In the genomic region with DNA sequence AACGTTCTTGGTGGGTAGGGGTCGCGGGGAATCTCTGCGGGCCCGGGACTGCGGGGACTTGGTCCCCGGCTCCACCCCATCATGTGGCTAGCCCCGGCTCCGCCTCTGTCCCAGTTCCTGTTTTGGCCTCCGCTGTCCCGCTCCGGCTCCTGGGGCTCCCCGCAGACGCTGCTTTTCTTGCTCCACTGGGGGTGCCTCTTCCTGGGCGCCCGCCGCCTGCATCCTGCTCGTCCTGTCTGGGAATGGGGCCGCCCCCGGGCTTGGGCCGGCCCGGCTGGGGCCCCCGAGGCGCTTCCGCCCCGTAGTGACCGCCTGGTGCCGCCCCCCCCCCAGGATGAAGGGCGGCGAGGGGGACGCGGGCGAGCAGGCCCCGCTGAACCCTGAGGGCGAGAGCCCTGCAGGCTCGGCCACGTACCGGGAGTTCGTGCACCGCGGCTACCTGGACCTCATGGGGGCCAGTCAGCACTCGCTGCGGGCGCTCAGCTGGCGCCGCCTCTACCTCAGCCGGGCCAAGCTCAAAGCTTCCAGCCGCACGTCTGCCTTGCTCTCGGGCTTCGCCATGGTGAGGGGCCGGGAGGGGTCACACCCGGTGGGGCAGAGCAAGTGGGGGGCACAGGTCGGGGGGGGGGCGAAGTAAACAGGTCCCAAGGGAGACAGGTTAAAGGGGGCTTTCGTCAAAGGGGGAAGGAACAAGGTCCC, we compare ENCODE assay signal across 8 cellular contexts. TPM values are rescaled to one million over a fixed set of nuclear protein-coding genes. Genes with fewer than 3 reads are reported as not detected.
A peak's percentile ranks its signal among the peaks of the same experiment; 100 is the strongest.
DNase-seq lines count a peak whose midpoint lies in the region; ATAC-seq, FAIRE-seq and TF ChIP-seq lines count a peak whose summit lies in the region.

A gene (plus strand): TSS at position 113 of the 699 bp plus-strand sequence. CDS start 222 bp downstream, at position 335.

- H3K27ac ChIP-seq in C4-2B (peak within 1 kb of the TSS; percentile 74), heart right ventricle (peak within 1 kb of the TSS; percentile 86 to 98 (median 95)), pancreas (peak within 1 kb of the TSS; percentile 61 to 91 (median 84))

- H3K9me3 ChIP-seq in heart right ventricle (no peaks in the 10 kb centered on the region), pancreas (no peaks in the 10 kb centered on the region)

- ATAC-seq in GM19023 (IDR thresholded peaks at IDR 0.05; ENCODE audit: unreplicated experiment), result peak; percentile 59
- peak; percentile 46 for ATAC-seq in HG03139 (IDR thresholded peaks at IDR 0.05; ENCODE audit: unreplicated experiment)
- ATAC-seq in heart right ventricle, result peak; percentile 61 to 84 (median 76)
- ATAC-seq in pancreas, result peak; percentile 72 to 76 (median 74)

- H3K36me3 ChIP-seq in heart right ventricle (peaks cover 0 to 32% (median 0%) of the 10 kb centered on the region in 9 donors), pancreas (no peaks in the 10 kb centered on the region)

- H3K27me3 ChIP-seq in heart right ventricle, result no peaks in the 10 kb centered on the region
- no peaks in the 10 kb centered on the region for H3K27me3 ChIP-seq in pancreas

- WGBS in heart right ventricle, 2 donors, result 0% methylated on average over 48 to 55 of the region's 56 CpGs
- 0% methylated on average over 31 to 55 of the region's 56 CpGs for WGBS in pancreas, 2 donors

- H3K4me1 ChIP-seq in heart right ventricle (peaks cover 6 to 50% (median 38%) of the 10 kb centered on the region in 9 donors), pancreas (peaks cover 0 to 7% (median 0%) of the 10 kb centered on the region in 3 donors)

- DNase-seq in RPMI7951 (ENCODE audit: low read depth) (peak; percentile 67), amniotic epithelial cell (ENCODE audit: low read depth) (peak; percentile 56), heart right ventricle (peak; percentile 81 to 82), pancreas (peak; percentile 61 to 91 (median 74)), NCI-H187 treated with DMSO at 0.1 percent for 48 hours (lab: John Stamatoyannopoulos, UW) (no peak)

- H3K4me3 ChIP-seq in heart right ventricle (peak within 1 kb of the TSS; percentile 65 to 100 (median 99)), pancreas (peak within 1 kb of the TSS; percentile 83 to 95 (median 91))

- TF ChIP-seq CTCF in C4-2B (conservative IDR thresholded peaks at IDR 0.05), result no peak
- no peak for TF ChIP-seq CTCF in heart right ventricle (IDR thresholded peaks at IDR 0.05)
- no peak for TF ChIP-seq CTCF in pancreas (IDR thresholded peaks at IDR 0.05)

- FAIRE-seq in pancreas (lab: Jason Lieb, UNC), result no peak

- intact Hi-C loops in heart right ventricle (cut with DNase I), result no loop called here
- intact Hi-C loops in pancreas (cut with DNase I), result no loop called here

RNA-seq across cellular contexts. Expression of the gene that starts here (rescaled TPM):
- total RNA-seq in RPMI7951 (2014; rRNA removed; shearing (Covaris generic)), result 28.5 and 41.6 TPM in 2 replicates
- total RNA-seq in heart right ventricle (10 to 100 TPM in 8 of 10 donors, 1 to 10 TPM in 2; 7.8 to 19.8 (median 11.4) TPM), pancreas (10 to 100 TPM in 4 of 6 donors, 1 to 10 TPM in 2; 8.6 to 12.5 (median 11.4) TPM)
- polyA plus RNA-seq in heart right ventricle (10 to 100 TPM; 10.1 to 15.4 TPM), pancreas (10 to 100 TPM in 1 of 2 donors, 1 to 10 TPM in 1; 9.5 to 10.3 TPM)
